ENCODE assay signal across 10 cellular contexts in the genomic region with DNA sequence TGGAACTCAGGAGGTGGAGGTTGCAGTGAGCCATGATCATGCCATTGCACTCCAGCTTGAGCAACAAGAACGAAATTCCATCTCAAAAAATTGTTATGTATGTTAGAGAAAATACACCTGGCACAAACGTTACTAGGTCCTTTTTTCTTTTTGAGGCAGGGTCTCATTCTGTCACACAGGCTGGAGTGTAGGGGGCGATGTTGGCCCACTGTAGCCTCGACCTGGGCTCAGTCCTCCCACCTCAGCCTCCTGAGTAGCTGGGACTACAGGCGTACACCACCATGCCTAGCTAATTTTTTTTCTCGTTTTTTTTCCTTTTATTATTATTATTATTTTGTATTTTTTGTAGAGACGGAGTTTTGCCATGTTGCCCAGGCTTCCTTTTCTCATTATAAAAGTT. TPM values are rescaled to one million over a fixed set of nuclear protein-coding genes. Genes with fewer than 3 reads are reported as not detected.
DNase-seq lines count a peak whose midpoint lies in the region; ATAC-seq and TF ChIP-seq lines count a peak whose summit lies in the region.
"Had no signal": no experiment of that assay in that cellular context is flagged by ENCODE, and none has a peak within 500 bp of the region (broad histone marks: within the 10 kb centered on the region; RNA-seq: fewer than 3 reads in every experiment).

No MANE protein-coding gene starts in this region.

- no peak for TF ChIP-seq EP300 in gastroesophageal sphincter (IDR thresholded peaks at IDR 0.05)

- no peak overlapping the region for H3K27ac ChIP-seq in gastroesophageal sphincter

- H3K4me1 ChIP-seq in gastroesophageal sphincter: peaks cover 0 to 26% (median 3%) of the 10 kb centered on the region in 3 donors

- H3K36me3 ChIP-seq in gastroesophageal sphincter: peaks cover 0 to 49% of the 10 kb centered on the region in 2 donors

- no peaks in the 10 kb centered on the region for H3K9me3 ChIP-seq in gastroesophageal sphincter

- TF ChIP-seq CTCF in astrocyte of the spinal cord (IDR thresholded peaks at IDR 0.05; ENCODE audit: low read depth, low read length): peak; percentile 33
- TF ChIP-seq CTCF in gastroesophageal sphincter (IDR thresholded peaks at IDR 0.05): peak in 1 of 4 experiments; percentile 18

- peak; percentile 23 for DNase-seq in activated CD8-positive, alpha-beta memory T cell treated with anti-CD3 and anti-CD28 coated beads, Interleukin-2, amount 50 U/mL, for 4 hours
- DNase-seq in activated CD8-positive, alpha-beta memory T cell treated with anti-CD3 and anti-CD28 coated beads, Interleukin-2, amount 50 U/mL, for 48 hours: no peak
- DNase-seq in NCI-H69 (lab: John Stamatoyannopoulos, UW): peak; percentile 33
- DNase-seq in astrocyte of the spinal cord (ENCODE audit: low read depth, low spot score): no peak
- peak; percentile 25 for DNase-seq in stimulated activated CD4-positive, alpha-beta T cell treated with anti-CD3 and anti-CD28 coated beads, Interleukin-4, amount 100 ng/mL, for 24 hours

- 75 to 82% methylated on average over 2 to 7 of the region's 7 CpGs for WGBS in gastroesophageal sphincter (ENCODE audit: low coverage in 1 of 2), 2 donors

- ATAC-seq in GM18870 (IDR thresholded peaks at IDR 0.05; ENCODE audit: unreplicated experiment): no peak
- no peak for ATAC-seq in gastroesophageal sphincter
- ATAC-seq in GM21786 (IDR thresholded peaks at IDR 0.05; ENCODE audit: unreplicated experiment): no peak
- ATAC-seq: CD8-positive, alpha-beta T cell; naive thymus-derived CD8-positive, alpha-beta T cell had no signal

- H3K27me3 ChIP-seq in gastroesophageal sphincter: no peaks in the 10 kb centered on the region

- in situ Hi-C loops in astrocyte of the spinal cord (cut with HindIII; ENCODE audit: low sequenced_read_pairs): no loop called here

- H3K4me3 ChIP-seq in astrocyte of the spinal cord (ENCODE audit: low read depth, low read length): no peak overlapping the region
- no peak overlapping the region for H3K4me3 ChIP-seq in gastroesophageal sphincter

- TF ChIP-seq POLR2A in gastroesophageal sphincter (IDR thresholded peaks at IDR 0.05): no peak

RNA-seq across cellular contexts. Expression of gene HAX1, which starts 4.4 kb away (rescaled TPM):
- 100 to 1,000 TPM in 3 of 4 donors, 10 to 100 TPM in 1; 86.7 to 128 (median 120) TPM for total RNA-seq in gastroesophageal sphincter

RNA-seq across cellular contexts. Expression of gene AQP10, which starts 44.1 kb away (rescaled TPM):
- 1 to 10 TPM in 1 of 4 donors, under 1 TPM in 1, not detected in 2; 0.12 to 1.1 TPM for total RNA-seq in gastroesophageal sphincter
- total RNA-seq: CD8-positive, alpha-beta T cell; naive thymus-derived CD8-positive, alpha-beta T cell had no signal

RNA-seq across cellular contexts. Expression of gene ATP8B2, which starts 48.5 kb away (rescaled TPM):
- 100 to 1,000 TPM; 107 to 175 (median 131) TPM for total RNA-seq in gastroesophageal sphincter

RNA-seq across cellular contexts. Expression of gene UBAP2L, which starts 56.0 kb away (rescaled TPM):
- 10 to 100 TPM; 71.6 to 79.9 (median 75.1) TPM for total RNA-seq in gastroesophageal sphincter

Comparison
In these comparisons a context has a peak if more than half of its experiments do, and no peak if none do; other contexts are left out.
1. DNase-seq: peak in activated CD8-positive, alpha-beta memory T cell treated with anti-CD3 and anti-CD28 coated beads, Interleukin-2, amount 50 U/mL, for 4 hours (single experiment), NCI-H69 (single experiment) and stimulated activated CD4-positive, alpha-beta T cell treated with anti-CD3 and anti-CD28 coated beads, Interleukin-4, amount 100 ng/mL, for 24 hours (single experiment); none in activated CD8-positive, alpha-beta memory T cell treated with anti-CD3 and anti-CD28 coated beads, Interleukin-2, amount 50 U/mL, for 48 hours (single experiment) and astrocyte of the spinal cord (single experiment).